In the genomic region with DNA sequence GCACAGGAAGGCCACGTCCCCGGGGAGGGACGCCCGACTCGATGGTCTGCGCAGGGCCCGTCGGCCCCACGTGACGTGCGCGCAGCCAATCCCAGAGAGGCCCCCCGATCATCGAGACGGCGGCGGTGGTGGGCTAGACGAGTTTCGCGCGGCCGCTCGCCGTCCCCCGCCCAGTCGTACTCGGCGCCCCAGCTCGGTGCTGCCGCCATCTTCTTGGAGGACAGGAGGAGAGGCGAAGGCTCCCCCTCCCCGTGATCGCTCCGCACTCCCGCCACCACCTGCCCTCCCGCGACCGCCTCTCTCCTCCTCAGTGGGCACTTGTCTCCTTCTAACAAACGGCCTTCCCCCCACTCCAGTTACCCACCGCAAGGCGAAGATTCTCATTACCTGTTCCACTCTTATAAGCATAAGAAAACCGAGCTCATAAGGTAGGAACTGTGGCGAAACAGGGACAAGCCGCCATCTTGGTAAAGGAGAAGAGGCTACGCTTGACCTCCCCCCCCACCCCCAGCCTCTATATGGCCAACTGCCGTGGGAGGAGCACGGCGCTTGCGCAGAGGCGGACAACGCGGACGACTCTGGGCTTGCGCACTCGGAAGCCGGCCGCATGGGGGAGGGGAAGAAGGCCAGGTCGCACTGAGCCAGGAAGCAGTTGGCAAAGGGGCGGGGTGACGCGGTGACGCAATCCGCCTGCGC, we compare ENCODE assay signal across 8 cellular contexts. TPM values are rescaled to one million over a fixed set of nuclear protein-coding genes. Genes with fewer than 3 reads are reported as not detected.
A peak's percentile ranks its signal among the peaks of the same experiment; 100 is the strongest.
DNase-seq lines count a peak whose midpoint lies in the region; ATAC-seq, FAIRE-seq and TF ChIP-seq lines count a peak whose summit lies in the region.

HDLBP (minus strand) TSS at position 490 of the 696 bp plus-strand sequence. CDS start 48,803 bp downstream, outside the sequence.

- H3K4me2 ChIP-seq in OCI-LY3 (ENCODE audit: low read length), result peak within 1 kb of the TSS; percentile 98

- TF ChIP-seq CTCF in D721Med (IDR thresholded peaks at IDR 0.05; ENCODE audit: insufficient read depth, missing control alignments) (peak; percentile 47), OCI-LY3 (IDR thresholded peaks at IDR 0.05; ENCODE audit: low read depth, low read length) (peak; percentile 34)

- peak within 1 kb of the TSS; percentile 100 for H3K9ac ChIP-seq in OCI-LY3 (ENCODE audit: low read length)

- H3K27me3 ChIP-seq in OCI-LY3 (ENCODE audit: low read depth, low read length) (no peaks in the 10 kb centered on the region), mononuclear cell (ENCODE audit: insufficient read depth, low read length) (no peaks in the 10 kb centered on the region)

- H3K9me3 ChIP-seq in OCI-LY3 (ENCODE audit: insufficient read depth, low read length) (no peaks in the 10 kb centered on the region), mononuclear cell (ENCODE audit: low read depth, low read length) (no peaks in the 10 kb centered on the region)

- H4K20me1 ChIP-seq in OCI-LY3 (ENCODE audit: insufficient read depth, low read length), result peaks cover 64% of the 10 kb centered on the region

- no peak for FAIRE-seq in D721Med (lab: Jason Lieb, UNC)

- peaks cover 11% of the 10 kb centered on the region for H3K36me3 ChIP-seq in OCI-LY3 (replicated peaks; ENCODE audit: low read depth, low read length)

- peak within 1 kb of the TSS; percentile 95; the same call in 1 of the 2 replicates for H2AFZ ChIP-seq in OCI-LY3 (ENCODE audit: low read depth, low read length)

- DNase-seq in D721Med (ENCODE audit: insufficient read length, low spot score), result peak; percentile 85
- DNase-seq in HuH-7.5 (ENCODE audit: low spot score), result peak; percentile 95
- peak; percentile 100 for DNase-seq in activated T-cell treated with anti-CD3 and anti-CD28 coated beads for 1 hour (ENCODE audit: low read depth)
- DNase-seq in epidermal melanocyte (ENCODE audit: insufficient read length, low spot score), result peak; percentile 97
- peak; percentile 100 for DNase-seq in stimulated activated CD8-positive, alpha-beta memory T cell treated with anti-CD3 and anti-CD28 coated beads, Interleukin-4, amount 100 ng/mL, for 1 hour (ENCODE audit: low read depth in 2 of 2, low spot score in 1 of 2)

- H3K4me1 ChIP-seq in OCI-LY3 (ENCODE audit: low read length) (peaks cover 44% of the 10 kb centered on the region), mononuclear cell (ENCODE audit: insufficient read depth, low read length) (peaks cover 58% of the 10 kb centered on the region)

- peaks cover 96% of the 10 kb centered on the region for H3K79me2 ChIP-seq in OCI-LY3 (ENCODE audit: low read length)

- peak; percentile 69 for ATAC-seq in GM21526 (IDR thresholded peaks at IDR 0.05; ENCODE audit: low FRiP score, unreplicated experiment)

- H3K4me3 ChIP-seq in OCI-LY3 (ENCODE audit: low read length) (peak within 1 kb of the TSS; percentile 100), mononuclear cell (ENCODE audit: low read length) (peak within 1 kb of the TSS; percentile 81)

- H3K27ac ChIP-seq in OCI-LY3 (ENCODE audit: low read length), result peak within 1 kb of the TSS; percentile 97

RNA-seq across cellular contexts. Expression of gene HDLBP, which starts in this region (rescaled TPM):
- total RNA-seq in mononuclear cell, result 121 TPM

Comparison
In these comparisons a context has a peak if more than half of its experiments do, and no peak if none do; other contexts are left out.
1. Peak in every context shown above with its lines: DNase-seq, ATAC-seq, H3K4me3 ChIP-seq and H3K27ac ChIP-seq.